In genomic region chr2:118632921-118633320, GRCh38 we compare ENCODE assay signal across 26 cellular contexts.
"Had no signal": no experiment of that assay in that cellular context is flagged by ENCODE, and none has a peak within 500 bp of the region (broad histone marks: within the 10 kb centered on the region; RNA-seq: fewer than 3 reads in every experiment).

No MANE protein-coding gene starts in this region.

- H2AFZ ChIP-seq: hepatocyte, neural progenitor cell had no signal

- ATAC-seq: activated CD8-positive, alpha-beta memory T cell treated with anti-CD3 and anti-CD28 coated beads, Interleukin-2, amount 10 ng/mL, durations not matched to agents 7 days and 5 days; activated CD8-positive, alpha-beta T cell treated with anti-CD3 and anti-CD28 coated beads for 36 hours; activated naive CD8-positive, alpha-beta T cell treated with anti-CD3 and anti-CD28 coated beads, Interleukin-2, amount 50 U/mL, for 24 hours; body of pancreas; naive thymus-derived CD8-positive, alpha-beta T cell; sciatic nerve; stimulated activated memory B cell treated with anti-CD40 and anti-IgM and Interleukin-4, amounts not matched to agents 10 μg/mL and 1 μg/mL and 100 μg/mL, for 72 hours had no signal

- H3K79me2 ChIP-seq: hepatocyte had no signal

- H3K27ac ChIP-seq: body of pancreas, hepatocyte, left ventricle myocardium inferior, neural progenitor cell, stomach, suprapubic skin, tibial nerve had no signal

- H3K9me3 ChIP-seq: body of pancreas, suprapubic skin had no signal

- H3K4me1 ChIP-seq: body of pancreas, left ventricle myocardium inferior, neural progenitor cell, stomach, suprapubic skin, tibial nerve had no signal

- H3K36me3 ChIP-seq: left ventricle myocardium inferior, neural progenitor cell, stomach, suprapubic skin, tibial nerve had no signal

- H3K4me3 ChIP-seq: body of pancreas, hepatocyte, left ventricle myocardium inferior, neural progenitor cell, smooth muscle cell, stomach, suprapubic skin, tibial nerve had no signal

- H3K9ac ChIP-seq: neural progenitor cell had no signal

- H3K27me3 ChIP-seq: body of pancreas, hepatocyte, suprapubic skin, tibial nerve had no signal

- DNase-seq: activated CD4-positive, alpha-beta T cell treated with anti-CD3 and anti-CD28 coated beads for 48 hours; activated CD4-positive, CD25-positive, alpha-beta regulatory T cell; activated CD8-positive, alpha-beta memory T cell treated with anti-CD3 and anti-CD28 coated beads, Interleukin-2, amount 10 ng/mL, durations not matched to agents 7 days and 5 days; activated CD8-positive, alpha-beta T cell treated with anti-CD3 and anti-CD28 coated beads for 36 hours; activated effector memory CD4-positive, alpha-beta T cell treated with anti-CD3 and anti-CD28 coated beads, Interleukin-2, amount 50 U/mL, for 16 hours; activated naive CD4-positive, alpha-beta T cell treated with anti-CD3 and anti-CD28 coated beads, Interleukin-2, amount 50 U/mL, for 16 hours; activated naive CD8-positive, alpha-beta T cell treated with anti-CD3 and anti-CD28 coated beads, Interleukin-2, amount 50 U/mL, for 24 hours; activated T-cell treated with anti-CD3 and anti-CD28 coated beads for 4 hours; anterior cingulate cortex; body of pancreas; effector CD8-positive, alpha-beta T cell; erythroblast; foreskin fibroblast; kidney glomerular epithelial cell; left ventricle myocardium inferior; naive thymus-derived CD8-positive, alpha-beta T cell; stimulated activated CD4-positive, alpha-beta T cell treated with anti-CD3 and anti-CD28 coated beads, Interleukin-15, amount 100 ng/mL, for 24 hours; stomach; T1000 had no signal

- H3K4me2 ChIP-seq: hepatocyte, neural progenitor cell, smooth muscle cell had no signal
